36 cellular contexts compared by ENCODE assay signal in genomic region chr6:54354608-54355007, GRCh38. TPM values are rescaled to one million over a fixed set of nuclear protein-coding genes. Genes with fewer than 3 reads are reported as not detected.
"Had no signal": no experiment of that assay in that cellular context is flagged by ENCODE, and none has a peak within 500 bp of the region (broad histone marks: within the 10 kb centered on the region; RNA-seq: fewer than 3 reads in every experiment).

No MANE protein-coding gene starts in this region.

- H3K36me3 ChIP-seq: adrenal gland, breast epithelium, SJCRH30 had no signal

- ATAC-seq: activated CD8-positive, alpha-beta T cell treated with anti-CD3 and anti-CD28 coated beads for 36 hours; activated naive CD4-positive, alpha-beta T cell treated with anti-CD3 and anti-CD28 coated beads, Interleukin-2, amount 50 U/mL, for 72 hours; body of pancreas; Panc1; T-cell had no signal

- H3K4me1 Mint-ChIP-seq: activated B cell treated with CpG ODN at 0.5 μM for 24 hours, T-cell had no signal

- H3K4me1 ChIP-seq: adrenal gland, body of pancreas, breast epithelium, SJCRH30 had no signal

- H3K27ac Mint-ChIP-seq: activated B cell treated with CpG ODN at 0.5 μM for 24 hours; activated CD8-positive, alpha-beta T cell treated with anti-CD3 and anti-CD28 coated beads for 36 hours; activated naive CD4-positive, alpha-beta T cell treated with anti-CD3 and anti-CD28 coated beads for 36 hours; activated naive CD4-positive, alpha-beta T cell treated with anti-CD3 and anti-CD28 coated beads, Interleukin-2, amount 50 U/mL, for 72 hours; activated T-cell treated with anti-CD3 and anti-CD28 coated beads, Interleukin-2, amount 50 U/mL, for 24 hours; activated T-helper 2 cell treated with anti-CD3 and anti-CD28 coated beads, Interferon-gamma antibody, Interleukin-2, Interleukin-4, amounts not matched to agents 10 μg/mL and 5 μg/mL and 100 μg/mL, durations not matched to agents 14 hours and 24 hours and 36 hours; T-cell had no signal

- H3K9me3 ChIP-seq: adrenal gland, body of pancreas, breast epithelium, SJCRH30 had no signal

- H3K27me3 Mint-ChIP-seq: activated B cell treated with CpG ODN at 0.5 μM for 24 hours; activated CD8-positive, alpha-beta T cell treated with anti-CD3 and anti-CD28 coated beads for 36 hours; activated T-cell treated with anti-CD3 and anti-CD28 coated beads, Interleukin-2, amount 50 U/mL, for 24 hours; T-cell had no signal

- H3K27ac ChIP-seq: adrenal gland, body of pancreas, breast epithelium, SJCRH30, SK-N-MC, VCaP had no signal

- H3K4me3 ChIP-seq: adrenal gland, body of pancreas, breast epithelium, SJCRH30, SK-N-MC had no signal

- H3K36me3 Mint-ChIP-seq: activated naive CD4-positive, alpha-beta T cell treated with anti-CD3 and anti-CD28 coated beads, Interleukin-2, amount 50 U/mL, for 72 hours; T-cell had no signal

- H3K9me3 Mint-ChIP-seq: activated B cell treated with CpG ODN at 0.5 μM for 24 hours; activated T-helper 2 cell treated with anti-CD3 and anti-CD28 coated beads, Interferon-gamma antibody, Interleukin-2, Interleukin-4, amounts not matched to agents 10 μg/mL and 5 μg/mL and 100 μg/mL, durations not matched to agents 14 hours and 24 hours and 36 hours had no signal

- H3K27me3 ChIP-seq: adrenal gland, body of pancreas, breast epithelium, SJCRH30 had no signal

- DNase-seq: activated B cell treated with CpG ODN at 0.5 μM for 24 hours; activated CD4-positive, alpha-beta T cell treated with anti-CD3 and anti-CD28 coated beads for 1 hour; activated CD4-positive, alpha-beta T cell treated with anti-CD3 and anti-CD28 coated beads for 48 hours; activated CD8-positive, alpha-beta T cell treated with anti-CD3 and anti-CD28 coated beads for 36 hours; activated gamma-delta T cell treated with Interleukin-2 at 50 U/mL for 16 hours; activated naive CD4-positive, alpha-beta T cell treated with anti-CD3 and anti-CD28 coated beads for 36 hours; activated T-cell treated with anti-CD3 and anti-CD28 coated beads, Interleukin-2, amount 50 U/mL, for 24 hours; adrenal gland; body of pancreas; Kasumi-1; KG1; MM.1S; MV-4-11; NCI-H1092; NCI-H1436 treated with DMSO at 0.1 percent for 48 hours; NCI-H1694 treated with DMSO at 0.1 percent for 48 hours; NCI-H2029; NCI-H345; NCI-H526; NCI-H748 treated with DMSO at 0.1 percent for 48 hours; SHP77; SJCRH30; T-cell; T-helper 2 cell; T-helper 9 cell had no signal

- H3K4me3 Mint-ChIP-seq: activated B cell treated with CpG ODN at 0.5 μM for 24 hours; activated CD8-positive, alpha-beta T cell treated with anti-CD3 and anti-CD28 coated beads for 36 hours; activated naive CD4-positive, alpha-beta T cell treated with anti-CD3 and anti-CD28 coated beads for 36 hours; activated T-cell treated with anti-CD3 and anti-CD28 coated beads, Interleukin-2, amount 50 U/mL, for 24 hours; T-cell had no signal

RNA-seq across cellular contexts. Expression of gene TINAG, which starts 46.4 kb away (rescaled TPM):
- total RNA-seq: activated B cell treated with CpG ODN at 0.5 μM for 24 hours; activated CD8-positive, alpha-beta memory T cell treated with anti-CD3 and anti-CD28 coated beads for 36 hours; activated CD8-positive, alpha-beta T cell treated with anti-CD3 and anti-CD28 coated beads for 36 hours; activated naive CD4-positive, alpha-beta T cell treated with anti-CD3 and anti-CD28 coated beads for 36 hours; activated naive CD4-positive, alpha-beta T cell treated with anti-CD3 and anti-CD28 coated beads, Interleukin-2, amount 50 U/mL, for 72 hours; activated T-helper 2 cell treated with anti-CD3 and anti-CD28 coated beads, Interferon-gamma antibody, Interleukin-2, Interleukin-4, amounts not matched to agents 10 μg/mL and 5 μg/mL and 100 μg/mL, durations not matched to agents 14 hours and 24 hours and 36 hours; adrenal gland; astrocyte; breast epithelium; NCI-H460; OCI-LY7; RPMI7951; SJCRH30; T-cell had no signal
- polyA plus RNA-seq: adrenal gland had no signal
